In the genomic region with DNA sequence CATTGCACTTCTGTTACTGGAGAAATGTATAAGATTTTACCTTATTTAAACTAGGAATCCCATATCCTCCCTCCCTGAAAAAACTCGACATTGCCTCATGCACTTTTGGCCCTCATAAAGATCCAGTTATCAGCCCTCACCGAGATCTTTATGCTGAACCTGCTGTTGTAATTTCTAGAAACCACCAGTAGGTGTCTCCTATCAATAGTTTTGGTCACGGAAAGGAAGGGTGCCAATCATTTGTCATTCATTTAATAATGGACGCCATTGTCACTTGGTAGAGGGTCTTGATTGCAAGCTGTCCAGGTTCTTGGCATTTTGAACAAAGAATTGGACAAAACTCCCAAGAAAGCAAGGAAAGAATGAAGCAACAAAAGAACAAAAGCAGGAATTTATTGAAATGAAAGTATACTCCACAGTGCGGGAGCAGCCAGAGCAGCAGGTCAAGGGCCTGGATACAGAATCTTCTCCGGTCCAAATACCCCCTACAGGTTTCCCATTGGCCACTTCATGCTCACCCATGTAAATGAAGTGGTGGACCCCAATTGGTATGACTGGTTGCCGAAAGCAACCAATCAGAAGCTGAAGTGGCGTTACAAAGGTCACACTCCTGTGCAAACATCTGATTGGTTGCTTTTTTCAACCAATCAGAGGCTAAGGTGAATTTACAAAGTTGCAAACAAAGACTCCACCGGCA, we compare ENCODE assay signal across 8 cellular contexts.
DNase-seq lines count a peak whose midpoint lies in the region; ATAC-seq and TF ChIP-seq lines count a peak whose summit lies in the region.

No MANE protein-coding gene starts in this region.

- H3K9me3 Mint-ChIP-seq in activated naive CD4-positive, alpha-beta T cell treated with anti-CD3 and anti-CD28 coated beads, Interleukin-2, amount 50 U/mL, for 24 hours, result no peaks in the 10 kb centered on the region
- no peaks in the 10 kb centered on the region for H3K9me3 Mint-ChIP-seq in GM23338

- no peak for DNase-seq in activated naive CD4-positive, alpha-beta T cell (lab: John Stamatoyannopoulos, UW)
- peak; percentile 68 for DNase-seq in GM23338 (ENCODE audit: low spot score)
- DNase-seq in SK-N-SH, result peak; percentile 55
- DNase-seq in fibroblast of pulmonary artery (ENCODE audit: low read depth), result peak; percentile 48
- DNase-seq in putamen (ENCODE audit: low spot score), result peak; percentile 30

- H4K20me1 ChIP-seq in GM23338 (replicated peaks; ENCODE audit: insufficient read depth) (no peaks in the 10 kb centered on the region), SK-N-SH (ENCODE audit: insufficient read depth) (no peaks in the 10 kb centered on the region)

- POLR2A ChIA-PET in SK-N-SH (lab: Yijun Ruan, JAX), result no interaction called here

- ATAC-seq in GM23338 (peak; percentile 64), GM21717 (IDR thresholded peaks at IDR 0.05; ENCODE audit: unreplicated experiment) (no peak)

- peak overlapping the region; percentile 79 for H3K4me3 Mint-ChIP-seq in activated naive CD4-positive, alpha-beta T cell treated with anti-CD3 and anti-CD28 coated beads, Interleukin-2, amount 50 U/mL, for 24 hours
- H3K4me3 Mint-ChIP-seq in GM23338, result no peak overlapping the region

- TF ChIP-seq RAD21 in SK-N-SH (IDR thresholded peaks at IDR 0.05; ENCODE audit: low read length), result peak; percentile 70

- no peak overlapping the region for H3K27ac Mint-ChIP-seq in activated naive CD4-positive, alpha-beta T cell treated with anti-CD3 and anti-CD28 coated beads, Interleukin-2, amount 50 U/mL, for 24 hours
- no peak overlapping the region for H3K27ac Mint-ChIP-seq in GM23338

- no peaks in the 10 kb centered on the region for H3K27me3 ChIP-seq in GM23338 (ENCODE audit: insufficient read depth)
- H3K27me3 ChIP-seq in SK-N-SH (ENCODE audit: insufficient read depth), result no peaks in the 10 kb centered on the region

- H3K36me3 ChIP-seq in GM23338 (ENCODE audit: insufficient read depth), result no peaks in the 10 kb centered on the region
- H3K36me3 ChIP-seq in SK-N-SH (replicated peaks in 1 of 2; ENCODE audit: control insufficient read depth in 1 of 2, insufficient read depth in 2 of 2, low read length in 1 of 2), result no peaks in the 10 kb centered on the region

- H3K27ac ChIP-seq in GM23338 (ENCODE audit: low read depth) (no peak overlapping the region), SK-N-SH (ENCODE audit: low read depth in 2 of 2, low read length in 1 of 2) (no peak overlapping the region)

- H3F3A ChIP-seq in GM23338 (replicated peaks; ENCODE audit: low read depth) (no peaks in the 10 kb centered on the region), SK-N-SH (replicated peaks; ENCODE audit: insufficient read depth) (no peaks in the 10 kb centered on the region)

- no peaks in the 10 kb centered on the region for H3K4me1 ChIP-seq in GM23338 (ENCODE audit: insufficient read depth)
- H3K4me1 ChIP-seq in SK-N-SH (ENCODE audit: control insufficient read depth in 1 of 2, insufficient read depth in 2 of 2, low read depth in 1 of 2, low read length in 1 of 2), result no peaks in the 10 kb centered on the region; a peak in 1 of 4 replicates

- H3K79me2 ChIP-seq in GM23338 (replicated peaks; ENCODE audit: insufficient read depth) (no peaks in the 10 kb centered on the region), SK-N-SH (ENCODE audit: insufficient read depth) (no peaks in the 10 kb centered on the region)

- H3K4me2 ChIP-seq in GM23338 (no peak overlapping the region), SK-N-SH (no peak overlapping the region; the same call in 1 of the 2 replicates)

- no peaks in the 10 kb centered on the region for H3K36me3 Mint-ChIP-seq in activated naive CD4-positive, alpha-beta T cell treated with anti-CD3 and anti-CD28 coated beads, Interleukin-2, amount 50 U/mL, for 24 hours
- H3K36me3 Mint-ChIP-seq in GM23338 (ENCODE audit: low read depth), result no peaks in the 10 kb centered on the region

- no peaks in the 10 kb centered on the region for H3K9me3 ChIP-seq in SK-N-SH

- WGBS in SK-N-SH (ENCODE audit: low lambda C conversion rate), result 55% methylated on average over 9 of the region's 9 CpGs

- H3K4me3 ChIP-seq in GM23338 (no peak overlapping the region), SK-N-SH (ENCODE audit: low read depth in 2 of 2, low read length in 1 of 2) (peak overlapping the region in 1 of 2 experiments; percentile 10; a peak in 2 of 4 replicates), fibroblast of pulmonary artery (replicated peaks; ENCODE audit: low read depth, low read length) (peak overlapping the region; percentile 36)

- peaks cover 6% of the 10 kb centered on the region for H3K4me1 Mint-ChIP-seq in activated naive CD4-positive, alpha-beta T cell treated with anti-CD3 and anti-CD28 coated beads, Interleukin-2, amount 50 U/mL, for 24 hours
- H3K4me1 Mint-ChIP-seq in GM23338, result no peaks in the 10 kb centered on the region

- CTCF ChIA-PET in SK-N-SH (lab: Yijun Ruan, JAX), result interaction anchor here (0.8 to 3.2 kb wide), 17 partner anchors 9 to 308 kb away, joined by 3 to 26 read pairs (median 4); no protein-coding TSS in a partner anchor

- TF ChIP-seq CTCF in GM23338 (conservative IDR thresholded peaks at IDR 0.05; ENCODE audit: low read depth in 2 of 2), result peak; percentile 65 to 86
- peak; percentile 77 for TF ChIP-seq CTCF in LNCAP (IDR thresholded peaks at IDR 0.05)
- peak; percentile 83 for TF ChIP-seq CTCF in SK-N-SH (IDR thresholded peaks at IDR 0.05)
- peak; percentile 70 for TF ChIP-seq CTCF in fibroblast of pulmonary artery (IDR thresholded peaks at IDR 0.05; ENCODE audit: low read length, missing control alignments)

- peaks cover 5% of the 10 kb centered on the region; the same call in 1 of the 2 replicates for H3K9me2 ChIP-seq in GM23338 (ENCODE audit: insufficient read depth)
- H3K9me2 ChIP-seq in SK-N-SH, result no peaks in the 10 kb centered on the region

- TF ChIP-seq EP300 in SK-N-SH (IDR thresholded peaks at IDR 0.05; ENCODE audit: borderline replicate concordance in 1 of 2, low read depth in 1 of 2, low read length in 1 of 2), result no peak

- H2AFZ ChIP-seq in GM23338, result no peak overlapping the region
- H2AFZ ChIP-seq in SK-N-SH (ENCODE audit: low read depth), result peak overlapping the region; percentile 39

- no peaks in the 10 kb centered on the region for H3K27me3 Mint-ChIP-seq in activated naive CD4-positive, alpha-beta T cell treated with anti-CD3 and anti-CD28 coated beads, Interleukin-2, amount 50 U/mL, for 24 hours
- H3K27me3 Mint-ChIP-seq in GM23338 (ENCODE audit: insufficient read depth, low read depth, poor library complexity), result peaks cover 2% of the 10 kb centered on the region

- no peak overlapping the region for H3K9ac ChIP-seq in SK-N-SH

TF ChIP-seq in GM23338, 12 proteins besides CTCF, POLR2A, EP300 and RAD21:
- TF ChIP-seq ZNF331 (CRISPR knock-in tag; IDR thresholded peaks at IDR 0.05; ENCODE audit: low read depth) (no peak), NANOG (IDR thresholded peaks at IDR 0.05; ENCODE audit: borderline replicate concordance) (no peak), JUNB (IDR thresholded peaks at IDR 0.05; ENCODE audit: unreplicated experiment) (no peak), POLR2AphosphoS5 (IDR thresholded peaks at IDR 0.05; ENCODE audit: low read depth) (no peak), ZNF114 (CRISPR knock-in tag; IDR thresholded peaks at IDR 0.05) (no peak), EZH2phosphoT487 (IDR thresholded peaks at IDR 0.05; ENCODE audit: unreplicated experiment) (no peak), CREB1 (CRISPR knock-in tag; IDR thresholded peaks at IDR 0.05; ENCODE audit: low read depth) (no peak), STAT1 (IDR thresholded peaks at IDR 0.05; ENCODE audit: unreplicated experiment) (no peak)
- TF ChIP-seq, protein P1, sequence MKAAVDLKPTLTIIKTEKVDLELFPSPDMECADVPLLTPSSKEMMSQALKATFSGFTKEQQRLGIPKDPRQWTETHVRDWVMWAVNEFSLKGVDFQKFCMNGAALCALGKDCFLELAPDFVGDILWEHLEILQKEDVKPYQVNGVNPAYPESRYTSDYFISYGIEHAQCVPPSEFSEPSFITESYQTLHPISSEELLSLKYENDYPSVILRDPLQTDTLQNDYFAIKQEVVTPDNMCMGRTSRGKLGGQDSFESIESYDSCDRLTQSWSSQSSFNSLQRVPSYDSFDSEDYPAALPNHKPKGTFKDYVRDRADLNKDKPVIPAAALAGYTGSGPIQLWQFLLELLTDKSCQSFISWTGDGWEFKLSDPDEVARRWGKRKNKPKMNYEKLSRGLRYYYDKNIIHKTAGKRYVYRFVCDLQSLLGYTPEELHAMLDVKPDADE (IDR thresholded peaks at IDR 0.05), result no peak
TF ChIP-seq in GM23338: peak in this region for 0.

TF ChIP-seq in SK-N-SH, 30 proteins besides CTCF, POLR2A, EP300 and RAD21 (continues in another document):
- TF ChIP-seq SMC3 (IDR thresholded peaks at IDR 0.05; ENCODE audit: low read depth, low read length) (peak; percentile 50), MXI1 (IDR thresholded peaks at IDR 0.05; ENCODE audit: low read depth, low read length) (no peak)
- TF ChIP-seq, protein P2, sequence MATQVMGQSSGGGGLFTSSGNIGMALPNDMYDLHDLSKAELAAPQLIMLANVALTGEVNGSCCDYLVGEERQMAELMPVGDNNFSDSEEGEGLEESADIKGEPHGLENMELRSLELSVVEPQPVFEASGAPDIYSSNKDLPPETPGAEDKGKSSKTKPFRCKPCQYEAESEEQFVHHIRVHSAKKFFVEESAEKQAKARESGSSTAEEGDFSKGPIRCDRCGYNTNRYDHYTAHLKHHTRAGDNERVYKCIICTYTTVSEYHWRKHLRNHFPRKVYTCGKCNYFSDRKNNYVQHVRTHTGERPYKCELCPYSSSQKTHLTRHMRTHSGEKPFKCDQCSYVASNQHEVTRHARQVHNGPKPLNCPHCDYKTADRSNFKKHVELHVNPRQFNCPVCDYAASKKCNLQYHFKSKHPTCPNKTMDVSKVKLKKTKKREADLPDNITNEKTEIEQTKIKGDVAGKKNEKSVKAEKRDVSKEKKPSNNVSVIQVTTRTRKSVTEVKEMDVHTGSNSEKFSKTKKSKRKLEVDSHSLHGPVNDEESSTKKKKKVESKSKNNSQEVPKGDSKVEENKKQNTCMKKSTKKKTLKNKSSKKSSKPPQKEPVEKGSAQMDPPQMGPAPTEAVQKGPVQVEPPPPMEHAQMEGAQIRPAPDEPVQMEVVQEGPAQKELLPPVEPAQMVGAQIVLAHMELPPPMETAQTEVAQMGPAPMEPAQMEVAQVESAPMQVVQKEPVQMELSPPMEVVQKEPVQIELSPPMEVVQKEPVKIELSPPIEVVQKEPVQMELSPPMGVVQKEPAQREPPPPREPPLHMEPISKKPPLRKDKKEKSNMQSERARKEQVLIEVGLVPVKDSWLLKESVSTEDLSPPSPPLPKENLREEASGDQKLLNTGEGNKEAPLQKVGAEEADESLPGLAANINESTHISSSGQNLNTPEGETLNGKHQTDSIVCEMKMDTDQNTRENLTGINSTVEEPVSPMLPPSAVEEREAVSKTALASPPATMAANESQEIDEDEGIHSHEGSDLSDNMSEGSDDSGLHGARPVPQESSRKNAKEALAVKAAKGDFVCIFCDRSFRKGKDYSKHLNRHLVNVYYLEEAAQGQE (IDR thresholded peaks at IDR 0.05; ENCODE audit: low read depth, low read length), result no peak

Comparison
In these comparisons a context has a peak if more than half of its experiments do, and no peak if none do; other contexts are left out.
1. DNase-seq: peak in GM23338 (single experiment), SK-N-SH (single experiment), fibroblast of pulmonary artery (single experiment) and putamen (single experiment); none in activated naive CD4-positive, alpha-beta T cell (0 of 4).
2. Peak in every context shown above with its lines, with median percentiles within 50 percentile points of each other: CTCF ChIP-seq.